In the genomic region with DNA sequence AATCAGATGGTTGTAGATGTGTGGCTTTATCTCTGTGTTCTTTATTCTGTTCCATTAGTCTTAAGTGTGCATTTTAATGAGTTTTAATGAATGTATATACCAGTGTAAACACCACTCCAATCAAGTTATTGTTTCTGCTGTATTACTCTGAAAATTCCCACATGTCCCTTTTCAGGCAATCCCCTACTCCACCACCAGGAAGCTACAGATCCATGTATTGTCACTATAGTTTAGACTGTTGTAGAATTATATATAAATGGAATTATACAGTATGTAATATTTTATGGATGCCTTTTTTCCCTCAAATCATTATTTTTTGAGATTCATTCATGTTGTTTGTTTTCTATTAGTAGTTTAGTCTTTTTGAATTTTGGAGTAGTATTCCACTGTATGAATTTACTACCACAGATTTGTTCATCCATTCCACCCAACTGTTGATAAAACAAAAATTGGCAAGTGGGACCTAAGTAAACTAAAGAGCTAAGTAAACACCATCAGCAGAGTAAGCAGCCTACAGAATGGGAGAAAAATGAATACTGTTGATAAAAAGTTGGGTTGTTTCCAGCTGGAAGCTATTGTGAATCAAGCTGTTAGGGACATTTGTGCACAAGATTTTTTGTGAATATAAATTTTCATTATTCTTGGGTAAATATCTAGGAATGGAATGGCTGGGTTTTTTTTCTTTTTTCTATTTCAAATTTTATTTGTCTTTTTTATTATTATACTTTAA, we compare ENCODE assay signal across 1 cellular context.
TF ChIP-seq lines count a peak whose summit lies in the region.

No MANE protein-coding gene starts in this region.

TF ChIP-seq in H1, 55 proteins besides CTCF, POLR2A, EP300 and RAD21 (continued from another document):
- TF ChIP-seq EZH2 (IDR thresholded peaks at IDR 0.05; ENCODE audit: low read depth, low read length, severe bottlenecking) (no peak), ASH2L (IDR thresholded peaks at IDR 0.05; ENCODE audit: low read length) (no peak), KDM4A (IDR thresholded peaks at IDR 0.05; ENCODE audit: low read depth, low read length, severe bottlenecking) (no peak), CBX8 (IDR thresholded peaks at IDR 0.05; ENCODE audit: borderline replicate concordance, low read depth, low read length) (no peak), SIN3A (conservative IDR thresholded peaks at IDR 0.05 in 1 of 2, IDR thresholded peaks at IDR 0.05 in 1 of 2; ENCODE audit: low read depth in 1 of 2, low read length in 2 of 2) (no peak), SP4 (IDR thresholded peaks at IDR 0.05; ENCODE audit: low read length) (no peak), TBP (IDR thresholded peaks at IDR 0.05; ENCODE audit: low read depth, low read length) (no peak)
